Comparison of ENCODE assay signal across 10 cellular contexts in genomic region chr12:575129-575502, GRCh38.
A peak's percentile ranks its signal among the peaks of the same experiment; 100 is the strongest.
DNase-seq lines count a peak whose midpoint lies in the region; ATAC-seq and TF ChIP-seq lines count a peak whose summit lies in the region.
"Had no signal": no experiment of that assay in that cellular context is flagged by ENCODE, and none has a peak within 500 bp of the region (broad histone marks: within the 10 kb centered on the region; RNA-seq: fewer than 3 reads in every experiment).

No MANE protein-coding gene starts in this region.

- H3K9me2 ChIP-seq in HCT116 (ENCODE audit: insufficient read depth): no peaks in the 10 kb centered on the region

- peak overlapping the region; percentile 60 for H3K9ac ChIP-seq in HCT116 (ENCODE audit: low read length)

- no TSS peak for BruUV-seq in HCT116 (replicated peaks; lab: Mats Ljungman, UMichigan)

- POLR2A ChIA-PET in HCT116 (lab: Charles Lee) (interaction anchor here (1.0 to 1.9 kb wide), 2 partner anchors 177 to 180 kb away, joined by 3 to 9 read pairs; partner anchors contain the start of gene WNK1), HEK293T (lab: Yijun Ruan, JAX) (interaction anchor here (1.2 to 2.7 kb wide), 4 partner anchors 23 to 236 kb away, joined by 3 to 43 read pairs (median 4); partner anchors contain the start of gene WNK1)

- DNase-seq in HCT116 (ENCODE audit: low read depth, low spot score) (no peak), heart left ventricle (peak in 2 of 5 donors; percentile 20 to 53), HEK293T (ENCODE audit: extremely low spot score) (no peak), COR-L47 (lab: John Stamatoyannopoulos, UW) (no peak), hypothalamus (lab: John Stamatoyannopoulos, UW) (no peak)
- no peak for DNase-seq in activated naive CD4-positive, alpha-beta T cell treated with Interleukin-2 at 50 U/mL for 16 hours
- DNase-seq: activated T-cell treated with anti-CD3 and anti-CD28 coated beads, Interleukin-2, amount 50 U/mL, for 72 hours; NCI-H526 treated with DMSO at 0.1 percent for 48 hours had no signal

- TF ChIP-seq POLR2A in HCT116 (IDR thresholded peaks at IDR 0.05; ENCODE audit: borderline replicate concordance, extremely low read depth, insufficient read depth, insufficient read length): no peak
- no peak for TF ChIP-seq POLR2A in heart left ventricle (IDR thresholded peaks at IDR 0.05)

- H3K36me3 Mint-ChIP-seq in activated T-helper 17 cell treated with anti-CD3 and anti-CD28 coated beads, Interleukin-2, amount 50 U/mL, for 72 hours (ENCODE audit: low read depth): no peaks in the 10 kb centered on the region

- no peaks in the 10 kb centered on the region for H4K20me1 ChIP-seq in HCT116 (ENCODE audit: insufficient read depth)

- TF ChIP-seq RAD21 in HCT116 (IDR thresholded peaks at IDR 0.05; ENCODE audit: low read depth): no peak

- RAD21 ChIA-PET in HCT116 (lab: Charles Lee; ENCODE audit: low non-redundant PET in 1 of 2, low total read pairs in 2 of 2, uncharacterized antibody in 2 of 2, unreplicated experiment in 2 of 2): interaction anchor here in 1 of 2 experiments (1.4 kb wide), 1 partner anchor 177 kb away, joined by 4 read pairs; the partner anchor contains the start of gene WNK1

- H3K27me3 ChIP-seq in HCT116 (ENCODE audit: insufficient read depth, low read length) (no peaks in the 10 kb centered on the region), heart left ventricle (no peaks in the 10 kb centered on the region)

- TF ChIP-seq CTCF in HCT116 (IDR thresholded peaks at IDR 0.05 in 2 of 3, conservative IDR thresholded peaks at IDR 0.05 in 1 of 3; ENCODE audit: borderline replicate concordance in 1 of 3, insufficient read depth in 1 of 3, low read depth in 2 of 3, low read length in 2 of 3) (no peak), heart left ventricle (IDR thresholded peaks at IDR 0.05) (no peak)

- no peaks in the 10 kb centered on the region for H3K79me2 ChIP-seq in HCT116 (ENCODE audit: insufficient read depth, low read length)

- H3K27me3 Mint-ChIP-seq in activated T-helper 17 cell treated with anti-CD3 and anti-CD28 coated beads, Interleukin-2, amount 50 U/mL, for 72 hours: no peaks in the 10 kb centered on the region

- CTCF ChIA-PET in HCT116 (lab: Charles Lee) (interaction anchor here (1.1 to 3.4 kb wide), 7 partner anchors 16 to 518 kb away, joined by 3 to 40 read pairs (median 6); partner anchors contain the start of genes RAD52 and WNK1), HEK293T (lab: Yijun Ruan, JAX) (interaction anchor here (0.9 to 1.6 kb wide), 5 partner anchors 10 to 241 kb away, joined by 3 to 6 read pairs (median 3); no protein-coding TSS in a partner anchor)

- 0 out of 2 replicates have a peak overlapping the region, but pooled peaks have one; percentile 6 for H3K4me2 ChIP-seq in HCT116 (ENCODE audit: low read length)

- peaks cover 33 to 61% of the 10 kb centered on the region in 2 experiments for H3K4me1 ChIP-seq in HCT116 (ENCODE audit: control insufficient read depth in 1 of 2, insufficient read depth in 2 of 2, low read length in 2 of 2)
- peaks cover 15 to 73% (median 54%) of the 10 kb centered on the region in 12 donors for H3K4me1 ChIP-seq in heart left ventricle

- peaks cover 19% of the 10 kb centered on the region for H3K4me1 Mint-ChIP-seq in activated T-helper 17 cell treated with anti-CD3 and anti-CD28 coated beads, Interleukin-2, amount 50 U/mL, for 72 hours

- peak overlapping the region; percentile 57 for H3K4me3 Mint-ChIP-seq in activated T-helper 17 cell treated with anti-CD3 and anti-CD28 coated beads, Interleukin-2, amount 50 U/mL, for 72 hours
- H3K4me3 Mint-ChIP-seq: activated T-cell treated with anti-CD3 and anti-CD28 coated beads, Interleukin-2, amount 50 U/mL, for 72 hours had no signal

- WGBS in heart left ventricle, 4 donors: 88 to 91% (median 90%) methylated on average over 7 of the region's 7 CpGs

- no peak overlapping the region for H2AFZ ChIP-seq in HCT116 (ENCODE audit: low read depth, low read length, poor library complexity, severe bottlenecking)

- H3K27ac ChIP-seq in HCT116 (ENCODE audit: low read depth, low read length) (peak overlapping the region; percentile 31; the same call in 1 of the 2 replicates), heart left ventricle (peak overlapping the region; percentile 11 to 98 (median 66)), skin epidermis (peak overlapping the region in 20 of 21 experiments; percentile 72 to 95 (median 86))

- H3K9me3 ChIP-seq in HCT116 (ENCODE audit: control insufficient read depth in 1 of 2, insufficient read depth in 1 of 2, low read depth in 1 of 2, low read length in 2 of 2): no peaks in the 10 kb centered on the region
- peaks cover 0 to 4% (median 0%) of the 10 kb centered on the region in 12 donors for H3K9me3 ChIP-seq in heart left ventricle

- no peaks in the 10 kb centered on the region for H3K9me3 Mint-ChIP-seq in activated T-helper 17 cell treated with anti-CD3 and anti-CD28 coated beads, Interleukin-2, amount 50 U/mL, for 72 hours

- intact Hi-C loops in HCT116 (cut with micrococcal nuclease): no loop called here
- intact Hi-C loops in heart left ventricle (cut with DNase I): loop anchor here (2.0 to 10.0 kb wide), 10 partner anchors 52 to 1030 kb away; partner anchors contain the start of genes WNK1 (in 2 of the 10) and FBXL14 (in 1 of the 10)

- ATAC-seq in HCT116 (no peak), heart left ventricle (peak in 2 of 4 donors; percentile 3)
- ATAC-seq in activated T-helper 17 cell treated with anti-CD3 and anti-CD28 coated beads, Interleukin-2, amount 50 U/mL, for 72 hours (replicated peaks): no peak

- H3K4me3 ChIP-seq in HCT116 (replicated peaks in 1 of 2; ENCODE audit: low read depth in 1 of 2, low read length in 2 of 2) (no peak overlapping the region), heart left ventricle (no peak overlapping the region), skin epidermis (no peak overlapping the region)

- H3K36me3 ChIP-seq in HCT116 (ENCODE audit: control insufficient read depth in 1 of 2, insufficient read depth in 2 of 2, low read length in 2 of 2): no peaks in the 10 kb centered on the region
- no peaks in the 10 kb centered on the region for H3K36me3 ChIP-seq in heart left ventricle

- peak overlapping the region; percentile 46 for H3K27ac Mint-ChIP-seq in activated T-helper 17 cell treated with anti-CD3 and anti-CD28 coated beads, Interleukin-2, amount 50 U/mL, for 72 hours

TF ChIP-seq in HCT116, 20 proteins besides CTCF, POLR2A, EP300 and RAD21 (continues in another document):
- TF ChIP-seq YY1 (IDR thresholded peaks at IDR 0.05; ENCODE audit: extremely low read depth, insufficient replicate concordance, low read depth, low read length) (no peak), ATF3 (IDR thresholded peaks at IDR 0.05) (no peak), EZH2phosphoT487 (IDR thresholded peaks at IDR 0.05; ENCODE audit: borderline replicate concordance) (no peak), SP1 (IDR thresholded peaks at IDR 0.05; ENCODE audit: low read depth) (no peak), POLR2AphosphoS5 (IDR thresholded peaks at IDR 0.05; ENCODE audit: low read depth, low read length) (no peak), TCF7L2 (IDR thresholded peaks at IDR 0.05; ENCODE audit: borderline replicate concordance, extremely low read depth, insufficient read depth, insufficient read length) (no peak), EZH2 (IDR thresholded peaks at IDR 0.05) (no peak), CBX3 (IDR thresholded peaks at IDR 0.05; ENCODE audit: low read depth) (no peak), ZNF274 (IDR thresholded peaks at IDR 0.05; ENCODE audit: low read depth, low read length) (no peak)
- TF ChIP-seq, protein P1, sequence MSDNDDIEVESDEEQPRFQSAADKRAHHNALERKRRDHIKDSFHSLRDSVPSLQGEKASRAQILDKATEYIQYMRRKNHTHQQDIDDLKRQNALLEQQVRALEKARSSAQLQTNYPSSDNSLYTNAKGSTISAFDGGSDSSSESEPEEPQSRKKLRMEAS (IDR thresholded peaks at IDR 0.05): no peak

TF ChIP-seq in HEK293T, 16 proteins besides CTCF, POLR2A, EP300 and RAD21:
- no peak for TF ChIP-seq NFRKB (IDR thresholded peaks at IDR 0.05)
- TF ChIP-seq HDGF (IDR thresholded peaks at IDR 0.05; ENCODE audit: borderline replicate concordance): no peak
- no peak for TF ChIP-seq ARNT (IDR thresholded peaks at IDR 0.05)
- no peak for TF ChIP-seq TARDBP (IDR thresholded peaks at IDR 0.05)
- no peak for TF ChIP-seq SUZ12 (IDR thresholded peaks at IDR 0.05)
- TF ChIP-seq L3MBTL2 (conservative IDR thresholded peaks at IDR 0.05): no peak
- TF ChIP-seq SP1 (IDR thresholded peaks at IDR 0.05): no peak
- no peak for TF ChIP-seq CTBP1 (IDR thresholded peaks at IDR 0.05; ENCODE audit: borderline replicate concordance)
- TF ChIP-seq ELF4 (IDR thresholded peaks at IDR 0.05): no peak
- no peak for TF ChIP-seq FOXA1 (IDR thresholded peaks at IDR 0.05)
- TF ChIP-seq FOXK2 (IDR thresholded peaks at IDR 0.05): no peak
- TF ChIP-seq, protein P2, sequence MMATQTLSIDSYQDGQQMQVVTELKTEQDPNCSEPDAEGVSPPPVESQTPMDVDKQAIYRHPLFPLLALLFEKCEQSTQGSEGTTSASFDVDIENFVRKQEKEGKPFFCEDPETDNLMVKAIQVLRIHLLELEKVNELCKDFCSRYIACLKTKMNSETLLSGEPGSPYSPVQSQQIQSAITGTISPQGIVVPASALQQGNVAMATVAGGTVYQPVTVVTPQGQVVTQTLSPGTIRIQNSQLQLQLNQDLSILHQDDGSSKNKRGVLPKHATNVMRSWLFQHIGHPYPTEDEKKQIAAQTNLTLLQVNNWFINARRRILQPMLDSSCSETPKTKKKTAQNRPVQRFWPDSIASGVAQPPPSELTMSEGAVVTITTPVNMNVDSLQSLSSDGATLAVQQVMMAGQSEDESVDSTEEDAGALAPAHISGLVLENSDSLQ (IDR thresholded peaks at IDR 0.05): no peak
- no peak for TF ChIP-seq LEF1 (IDR thresholded peaks at IDR 0.05; ENCODE audit: borderline replicate concordance)
- TF ChIP-seq FOXM1 (IDR thresholded peaks at IDR 0.05; ENCODE audit: borderline replicate concordance): no peak

Comparison
In these comparisons a context has a peak if more than half of its experiments do, and no peak if none do; other contexts are left out.
1. H3K27ac ChIP-seq: peak in every context shown above with its lines; median percentile 86 in skin epidermis; 66 in heart left ventricle; 31 in HCT116.